8 cellular contexts compared by ENCODE assay signal in the genomic region with DNA sequence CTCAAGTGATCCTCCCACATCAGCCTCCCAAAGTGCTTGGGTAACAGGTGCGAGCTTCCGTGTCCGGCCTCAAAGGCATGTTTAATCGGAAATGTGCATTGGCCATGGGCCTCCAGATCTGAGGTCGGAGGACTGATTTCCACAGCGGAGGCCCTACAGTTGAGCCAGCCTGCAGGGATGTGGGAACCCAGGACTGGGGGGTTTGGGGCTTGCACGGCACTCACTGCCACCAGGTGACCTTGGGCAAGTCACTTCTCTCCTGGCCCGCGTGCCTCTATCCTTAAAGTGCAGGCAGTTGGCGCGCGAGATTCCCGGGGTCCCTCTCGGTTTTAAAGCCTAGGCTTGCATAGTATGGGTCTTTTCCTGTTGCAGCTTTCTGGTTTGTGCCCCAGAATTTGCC. TPM values are rescaled to one million over a fixed set of nuclear protein-coding genes. Genes with fewer than 3 reads are reported as not detected.
"Had no signal": no experiment of that assay in that cellular context is flagged by ENCODE, and none has a peak within 500 bp of the region (broad histone marks: within the 10 kb centered on the region; RNA-seq: fewer than 3 reads in every experiment).

No MANE protein-coding gene starts in this region.

- H3K27ac ChIP-seq: SJSA1, SK-N-MC had no signal

- DNase-seq: MG63, Right ventricle myocardium superior, SIG-M5 had no signal

- H3K9me3 ChIP-seq: MG63, SJSA1 had no signal

- H3K4me3 ChIP-seq: MG63, SJSA1, SK-N-MC had no signal

- H3K27me3 ChIP-seq: SJSA1 had no signal

- H3K36me3 ChIP-seq: MG63, SJSA1 had no signal

- H3K4me1 ChIP-seq: SJSA1 had no signal

RNA-seq across cellular contexts. Expression of a gene that starts 51.0 kb away (rescaled TPM):
- total RNA-seq: HepG2, HT1080, IMR-90, Right ventricle myocardium superior, SJSA1 had no signal
- polyA plus RNA-seq: HepG2, IMR-90 had no signal
